In genomic region chr1:238201992-238202391, GRCh38 we compare ENCODE assay signal across 6 cellular contexts.
"Had no signal": no experiment of that assay in that cellular context is flagged by ENCODE, and none has a peak within 500 bp of the region (broad histone marks: within the 10 kb centered on the region; RNA-seq: fewer than 3 reads in every experiment).

No MANE protein-coding gene starts in this region.

- DNase-seq: IMR-90, KBM-7 had no signal

- H3K27me3 Mint-ChIP-seq: IgD-negative memory B cell had no signal

- H3K4me3 Mint-ChIP-seq: IgD-negative memory B cell had no signal

- FAIRE-seq: HTR-8/SVneo, K562 had no signal

- H3K27ac ChIP-seq: HL-60 had no signal

- H3K27ac Mint-ChIP-seq: IgD-negative memory B cell had no signal

- ATAC-seq: K562 had no signal

- H3K4me3 ChIP-seq: K562 had no signal

- H3K36me3 Mint-ChIP-seq: IgD-negative memory B cell had no signal
